In genomic region chr12:54222609-54223008, GRCh38 we compare ENCODE assay signal across 12 cellular contexts. TPM values are rescaled to one million over a fixed set of nuclear protein-coding genes. Genes with fewer than 3 reads are reported as not detected.
DNase-seq lines count a peak whose midpoint lies in the region; ATAC-seq, FAIRE-seq and TF ChIP-seq lines count a peak whose summit lies in the region.
"Had no signal": no experiment of that assay in that cellular context is flagged by ENCODE, and none has a peak within 500 bp of the region (broad histone marks: within the 10 kb centered on the region; RNA-seq: fewer than 3 reads in every experiment).

No MANE protein-coding gene starts in this region.

- ATAC-seq in GM19452 (IDR thresholded peaks at IDR 0.05; ENCODE audit: unreplicated experiment): no peak

- H3K4me3 ChIP-seq in AG09309 (ENCODE audit: control insufficient read depth, low read depth, low read length): no peak overlapping the region
- H3K4me3 ChIP-seq: Peyer's patch had no signal

- no peak for TF ChIP-seq CTCF in AG09309 (IDR thresholded peaks at IDR 0.05; ENCODE audit: control insufficient read depth, insufficient read depth, low read depth, low read length, missing control alignments)

- DNase-seq in AG09309 (ENCODE audit: low read depth) (peak; percentile 92), HTR-8/SVneo (ENCODE audit: insufficient read length, low spot score) (peak; percentile 54), astrocyte of the hippocampus (ENCODE audit: low read depth, low spot score) (peak; percentile 72), hepatic stellate cell (ENCODE audit: low spot score) (peak; percentile 86), cardiac septum (ENCODE audit: low spot score) (no peak), NCI-H446 treated with DMSO at 0.1 percent for 48 hours (lab: John Stamatoyannopoulos, UW) (no peak)
- DNase-seq in activated CD4-positive, alpha-beta T cell treated with anti-CD3 and anti-CD28 coated beads for 4 hours: no peak
- DNase-seq: GDM1; Peyer's patch; stimulated activated CD4-positive, alpha-beta T cell treated with anti-CD3 and anti-CD28 coated beads, Interleukin-2, amount 100 ng/mL, for 48 hours; stimulated activated naive CD4-positive, alpha-beta T cell had no signal

- FAIRE-seq in HTR-8/SVneo (lab: Jason Lieb, UNC): no peak

- intact Hi-C loops in cardiac septum (cut with DNase I): no loop called here

RNA-seq across cellular contexts. Expression of gene SMUG1, which starts 33.8 kb away (rescaled TPM):
- total RNA-seq in cardiac septum: 15.3 TPM

RNA-seq across cellular contexts. Expression of gene CBX5, which starts 57.3 kb away (rescaled TPM):
- total RNA-seq in cardiac septum: 39.5 TPM

RNA-seq across cellular contexts. Expression of gene HNRNPA1, which starts 57.9 kb away (rescaled TPM):
- total RNA-seq in cardiac septum: 439 TPM

Comparison
In these comparisons a context has a peak if more than half of its experiments do, and no peak if none do; other contexts are left out.
1. DNase-seq: peak in AG09309 (single experiment), HTR-8/SVneo (single experiment), astrocyte of the hippocampus (single experiment) and hepatic stellate cell (single experiment); none in cardiac septum (single experiment), activated CD4-positive, alpha-beta T cell treated with anti-CD3 and anti-CD28 coated beads for 4 hours (0 of 2) and NCI-H446 treated with DMSO at 0.1 percent for 48 hours (single experiment).